1 cellular context compared by ENCODE assay signal in genomic region chr2:3368261-3368722, GRCh38.
A peak's percentile ranks its signal among the peaks of the same experiment; 100 is the strongest.
TF ChIP-seq lines count a peak whose summit lies in the region.

No MANE protein-coding gene starts in this region.

TF ChIP-seq in HepG2, 621 proteins besides CTCF, POLR2A, EP300 and RAD21 (continued from another document and continues in another):
- 0 out of 2 replicates have a peak, but pooled peaks have one; percentile 56 for TF ChIP-seq ZNF691 (CRISPR knock-in tag; IDR thresholded peaks at IDR 0.05; ENCODE audit: borderline replicate concordance, low read depth)
- TF ChIP-seq SRSF9 (IDR thresholded peaks at IDR 0.05; ENCODE audit: borderline replicate concordance, insufficient read depth, low read depth, low read length, poor library complexity, severe bottlenecking): no peak
- no peak for TF ChIP-seq ZNF577 (CRISPR knock-in tag; IDR thresholded peaks at IDR 0.05; ENCODE audit: borderline replicate concordance, low read depth)
- TF ChIP-seq ZSCAN9 (CRISPR knock-in tag; IDR thresholded peaks at IDR 0.05; ENCODE audit: borderline replicate concordance): peak; percentile 51; the same call in 1 of the 2 replicates
- no peak for TF ChIP-seq ZNF335 (CRISPR knock-in tag; IDR thresholded peaks at IDR 0.05)
- no peak for TF ChIP-seq ZNF530 (CRISPR knock-in tag; IDR thresholded peaks at IDR 0.05; ENCODE audit: low read depth)
- no peak for TF ChIP-seq ZC3H4 (CRISPR knock-in tag; IDR thresholded peaks at IDR 0.05; ENCODE audit: borderline replicate concordance)
- no peak for TF ChIP-seq NFIC (IDR thresholded peaks at IDR 0.05; ENCODE audit: low read length)
- TF ChIP-seq PRDM4 (CRISPR knock-in tag; IDR thresholded peaks at IDR 0.05; ENCODE audit: borderline replicate concordance): no peak
- TF ChIP-seq HMG20B (CRISPR knock-in tag; conservative IDR thresholded peaks at IDR 0.05): peak; percentile 31; the same call in 1 of the 2 replicates
- peak; percentile 88; the same call in 1 of the 2 replicates for TF ChIP-seq ZNF510 (CRISPR knock-in tag; IDR thresholded peaks at IDR 0.05; ENCODE audit: low read depth)
- TF ChIP-seq ISL2 (CRISPR knock-in tag; IDR thresholded peaks at IDR 0.05): no peak
- no peak for TF ChIP-seq TRIM24 (CRISPR knock-in tag; IDR thresholded peaks at IDR 0.05)
- 0 out of 2 replicates have a peak, but pooled peaks have one; percentile 18 for TF ChIP-seq ZNF3 (CRISPR knock-in tag; IDR thresholded peaks at IDR 0.05)
- TF ChIP-seq KAT7 (CRISPR knock-in tag; IDR thresholded peaks at IDR 0.05; ENCODE audit: borderline replicate concordance): no peak
- no peak for TF ChIP-seq KLF15 (CRISPR knock-in tag; IDR thresholded peaks at IDR 0.05; ENCODE audit: borderline replicate concordance)
- peak; percentile 83; the same call in 1 of the 2 replicates for TF ChIP-seq AHR (CRISPR knock-in tag; IDR thresholded peaks at IDR 0.05)
- TF ChIP-seq E2F1 (CRISPR knock-in tag; IDR thresholded peaks at IDR 0.05): no peak
- peak; percentile 55; the same call in 1 of the 2 replicates for TF ChIP-seq ZBTB26 (CRISPR knock-in tag; IDR thresholded peaks at IDR 0.05; ENCODE audit: borderline replicate concordance)
- TF ChIP-seq ZNF354B (CRISPR knock-in tag; IDR thresholded peaks at IDR 0.05): 0 out of 2 replicates have a peak, but pooled peaks have one; percentile 48
- TF ChIP-seq NFE2 (CRISPR knock-in tag; IDR thresholded peaks at IDR 0.05): no peak
- no peak for TF ChIP-seq MAFF (IDR thresholded peaks at IDR 0.05; ENCODE audit: low read depth, low read length)
- TF ChIP-seq SP5 (CRISPR knock-in tag; IDR thresholded peaks at IDR 0.05; ENCODE audit: borderline replicate concordance, low read depth): no peak
- no peak for TF ChIP-seq TEAD2 (CRISPR knock-in tag; IDR thresholded peaks at IDR 0.05)
- TF ChIP-seq ZFP36 (IDR thresholded peaks at IDR 0.05; ENCODE audit: borderline replicate concordance, low read depth, low read length, partially characterized antibody): no peak
- TF ChIP-seq CBX1 (IDR thresholded peaks at IDR 0.05; ENCODE audit: low read depth): no peak
- no peak for TF ChIP-seq ZNF496 (CRISPR knock-in tag; IDR thresholded peaks at IDR 0.05; ENCODE audit: insufficient replicate concordance)
- peak; percentile 91; the same call in 1 of the 2 replicates for TF ChIP-seq ZNF274 (CRISPR knock-in tag; IDR thresholded peaks at IDR 0.05)
- peak; percentile 45; the same call in 1 of the 2 replicates for TF ChIP-seq UBTF (CRISPR knock-in tag; IDR thresholded peaks at IDR 0.05)
- 0 out of 2 replicates have a peak, but pooled peaks have one; percentile 16 for TF ChIP-seq ZSCAN5A (CRISPR knock-in tag; IDR thresholded peaks at IDR 0.05; ENCODE audit: borderline replicate concordance)
- TF ChIP-seq KDM3A (CRISPR knock-in tag; IDR thresholded peaks at IDR 0.05; ENCODE audit: low read depth): no peak
- no peak for TF ChIP-seq HBP1 (CRISPR knock-in tag; IDR thresholded peaks at IDR 0.05; ENCODE audit: low read depth)
- TF ChIP-seq MYPOP (CRISPR knock-in tag; IDR thresholded peaks at IDR 0.05): peak; percentile 90
- TF ChIP-seq ELF4 (CRISPR knock-in tag; IDR thresholded peaks at IDR 0.05; ENCODE audit: borderline replicate concordance): peak; percentile 18; the same call in 1 of the 2 replicates
- no peak for TF ChIP-seq RFX1 (IDR thresholded peaks at IDR 0.05)
- peak; percentile 53 for TF ChIP-seq ARID5B (CRISPR knock-in tag; IDR thresholded peaks at IDR 0.05)
- TF ChIP-seq ZMAT5 (CRISPR knock-in tag; IDR thresholded peaks at IDR 0.05; ENCODE audit: borderline replicate concordance, low read depth): no peak
- no peak for TF ChIP-seq HOXA7 (CRISPR knock-in tag; IDR thresholded peaks at IDR 0.05)
- peak; percentile 74 for TF ChIP-seq ZFX (CRISPR knock-in tag; IDR thresholded peaks at IDR 0.05; ENCODE audit: low read depth)
- TF ChIP-seq SP1 (IDR thresholded peaks at IDR 0.05): no peak
- no peak for TF ChIP-seq SP1 (CRISPR knock-in tag; IDR thresholded peaks at IDR 0.05)
- TF ChIP-seq NPAS2 (CRISPR knock-in tag; IDR thresholded peaks at IDR 0.05; ENCODE audit: borderline replicate concordance): no peak
- peak; percentile 47; the same call in 1 of the 2 replicates for TF ChIP-seq ZNF350 (CRISPR knock-in tag; IDR thresholded peaks at IDR 0.05; ENCODE audit: borderline replicate concordance, low read depth)
- TF ChIP-seq HDAC6 (IDR thresholded peaks at IDR 0.05; ENCODE audit: low read depth, low read length): no peak
- TF ChIP-seq SOX6 (IDR thresholded peaks at IDR 0.05): no peak
- no peak for TF ChIP-seq SOX6 (CRISPR knock-in tag; IDR thresholded peaks at IDR 0.05)
- no peak for TF ChIP-seq ZFP90 (CRISPR knock-in tag; IDR thresholded peaks at IDR 0.05; ENCODE audit: borderline replicate concordance)
- 0 out of 2 replicates have a peak, but pooled peaks have one; percentile 36 for TF ChIP-seq GZF1 (CRISPR knock-in tag; IDR thresholded peaks at IDR 0.05)
- TF ChIP-seq HOXA5 (CRISPR knock-in tag; IDR thresholded peaks at IDR 0.05): no peak
